15 cellular contexts compared by ENCODE assay signal in the genomic region with DNA sequence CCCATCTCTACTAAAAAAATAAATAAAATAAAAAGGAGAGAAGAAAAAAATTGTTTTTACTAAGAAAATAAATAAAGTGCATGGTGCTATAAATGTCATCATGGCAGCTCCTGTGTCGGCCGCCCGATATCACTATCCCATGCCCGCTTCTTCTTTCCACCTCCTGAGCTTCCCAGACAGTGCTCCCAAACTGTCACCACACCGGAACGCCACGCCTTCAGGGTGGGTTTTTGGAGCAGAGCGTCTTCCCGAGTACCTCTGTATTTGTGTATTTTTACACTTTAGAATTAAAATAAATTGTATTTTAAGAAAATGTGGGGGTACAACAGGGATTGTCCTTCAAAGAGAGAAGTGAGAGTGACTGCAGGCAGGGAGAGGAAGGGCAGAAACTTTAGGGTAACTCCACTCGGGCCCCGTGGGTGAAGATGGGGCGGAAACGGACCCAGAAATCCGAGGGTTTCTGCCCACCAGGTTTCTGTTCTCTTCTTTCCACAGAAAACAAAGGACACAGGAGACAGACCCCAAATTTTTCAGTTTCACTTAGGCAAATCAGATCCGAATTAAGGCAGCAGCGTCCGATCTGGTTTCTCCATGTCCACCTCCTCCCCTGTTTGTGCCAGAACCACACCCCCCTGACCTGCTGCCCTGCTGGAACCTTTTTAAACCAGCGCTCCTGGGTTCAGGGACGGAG. TPM values are rescaled to one million over a fixed set of nuclear protein-coding genes. Genes with fewer than 3 reads are reported as not detected.
DNase-seq lines count a peak whose midpoint lies in the region; ATAC-seq and TF ChIP-seq lines count a peak whose summit lies in the region.
"Had no signal": no experiment of that assay in that cellular context is flagged by ENCODE, and none has a peak within 500 bp of the region (broad histone marks: within the 10 kb centered on the region; RNA-seq: fewer than 3 reads in every experiment).

No MANE protein-coding gene starts in this region.

- no peaks in the 10 kb centered on the region for H3K27me3 ChIP-seq in GM06990 (replicated peaks; ENCODE audit: control insufficient read depth, insufficient read depth, low read length)
- no peaks in the 10 kb centered on the region for H3K27me3 ChIP-seq in HL-60 (ENCODE audit: insufficient read depth, poor library complexity, severe bottlenecking)
- no peaks in the 10 kb centered on the region for H3K27me3 ChIP-seq in colonic mucosa
- H3K27me3 ChIP-seq in osteoblast (ENCODE audit: insufficient read depth, low read length): no peaks in the 10 kb centered on the region
- no peaks in the 10 kb centered on the region for H3K27me3 ChIP-seq in thyroid gland
- H3K27me3 ChIP-seq in body of pancreas: no peaks in the 10 kb centered on the region
- H3K27me3 ChIP-seq: brain microvascular endothelial cell had no signal

- TF ChIP-seq POLR2A in thyroid gland (IDR thresholded peaks at IDR 0.05) (no peak), body of pancreas (IDR thresholded peaks at IDR 0.05) (no peak)

- ATAC-seq in body of pancreas: no peak

- no peaks in the 10 kb centered on the region for H4K20me1 ChIP-seq in osteoblast (ENCODE audit: insufficient read depth, low read length)

- H3K36me3 ChIP-seq in GM06990 (ENCODE audit: control insufficient read depth, insufficient read depth, low read length) (no peaks in the 10 kb centered on the region), colonic mucosa (no peaks in the 10 kb centered on the region), osteoblast (ENCODE audit: insufficient read depth, low read length) (no peaks in the 10 kb centered on the region), thyroid gland (no peaks in the 10 kb centered on the region), body of pancreas (replicated peaks in 1 of 2; ENCODE audit: insufficient read depth in 1 of 2, low read depth in 2 of 2) (no peaks in the 10 kb centered on the region)
- H3K36me3 ChIP-seq: brain microvascular endothelial cell had no signal

- H3K9ac ChIP-seq in colonic mucosa (ENCODE audit: low read depth in 2 of 2, low read length in 2 of 2): peak overlapping the region in 1 of 2 donors; percentile 26

- in situ Hi-C loops in KBM-7 (cut with MboI; ENCODE audit: low pct_unique_long_range_greater_than_20kb, low sequenced_read_pairs): no loop called here

- H3K79me2 ChIP-seq in osteoblast (ENCODE audit: insufficient read depth, low read length): no peaks in the 10 kb centered on the region

- intact Hi-C loops in colonic mucosa (cut with DNase I): no loop called here
- intact Hi-C loops in thyroid gland (cut with DNase I): no loop called here
- intact Hi-C loops in body of pancreas (cut with DNase I): no loop called here

- WGBS in thyroid gland, 2 donors: 75 to 76% methylated on average over 19 of the region's 19 CpGs
- WGBS in body of pancreas, 2 donors: 42 to 68% methylated on average over 19 of the region's 19 CpGs

- H3K27ac ChIP-seq in HL-60 (replicated peaks) (peak overlapping the region; percentile 80), colonic mucosa (peak overlapping the region; percentile 36), osteoblast (ENCODE audit: low read depth, low read length) (no peak overlapping the region), thyroid gland (no peak overlapping the region), body of pancreas (peak overlapping the region in 1 of 4 donors; percentile 76)
- H3K27ac ChIP-seq: brain microvascular endothelial cell, RWPE1 had no signal

- H3K9me3 ChIP-seq in colonic mucosa (no peaks in the 10 kb centered on the region), osteoblast (ENCODE audit: low read depth, low read length) (no peaks in the 10 kb centered on the region), thyroid gland (no peaks in the 10 kb centered on the region), body of pancreas (no peaks in the 10 kb centered on the region)

- peak overlapping the region; percentile 6; the same call in 1 of the 2 replicates for H3K4me3 ChIP-seq in GM06990 (replicated peaks; ENCODE audit: low read depth, low read length)
- no peak overlapping the region for H3K4me3 ChIP-seq in HL-60 (replicated peaks; ENCODE audit: insufficient read depth, low read length)
- no peak overlapping the region for H3K4me3 ChIP-seq in colonic mucosa
- H3K4me3 ChIP-seq in osteoblast (ENCODE audit: insufficient read depth, low read length): no peak overlapping the region
- H3K4me3 ChIP-seq in thyroid gland (replicated peaks in 1 of 3): no peak overlapping the region
- H3K4me3 ChIP-seq in body of pancreas: no peak overlapping the region

- peak overlapping the region; percentile 56 for H2AFZ ChIP-seq in osteoblast (ENCODE audit: low read length)

- TF ChIP-seq CTCF in GM06990 (IDR thresholded peaks at IDR 0.05; ENCODE audit: insufficient read depth, low read length, poor library complexity, severe bottlenecking) (no peak), HL-60 (IDR thresholded peaks at IDR 0.05; ENCODE audit: insufficient read depth, low read length) (no peak), colonic mucosa (IDR thresholded peaks at IDR 0.05) (no peak), osteoblast (IDR thresholded peaks at IDR 0.05; ENCODE audit: extremely low read depth, low read depth, low read length) (no peak), thyroid gland (IDR thresholded peaks at IDR 0.05) (no peak), body of pancreas (IDR thresholded peaks at IDR 0.05) (no peak)

- H3K4me2 ChIP-seq in osteoblast (ENCODE audit: insufficient read depth, low read length): no peak overlapping the region

- H3K4me1 ChIP-seq in colonic mucosa (no peaks in the 10 kb centered on the region), osteoblast (ENCODE audit: insufficient read depth, low read length) (peaks cover 5% of the 10 kb centered on the region), thyroid gland (no peaks in the 10 kb centered on the region), body of pancreas (no peaks in the 10 kb centered on the region)

- DNase-seq in GM06990 (ENCODE audit: extremely low read depth, insufficient read length): peak; percentile 57
- DNase-seq in HL-60 (ENCODE audit: low read depth in 1 of 2, low spot score in 1 of 2): no peak
- DNase-seq in colonic mucosa: no peak
- no peak for DNase-seq in osteoblast (ENCODE audit: insufficient read length, low spot score, missing footprints)
- no peak for DNase-seq in KBM-7
- no peak for DNase-seq in thyroid gland
- no peak for DNase-seq in body of pancreas
- DNase-seq in NCI-H2029 (lab: John Stamatoyannopoulos, UW): no peak
- DNase-seq: activated CD4-positive, alpha-beta T cell treated with anti-CD3 and anti-CD28 coated beads, Interleukin-2, amount 10 ng/mL, durations not matched to agents 7 days and 5 days; brain microvascular endothelial cell; CD8-positive, alpha-beta memory T cell; effector CD4-positive, alpha-beta T cell; mammary epithelial cell; NCI-H187 treated with DMSO at 0.1 percent for 48 hours had no signal

RNA-seq across cellular contexts. Expression of a gene that starts 3.6 kb away (rescaled TPM):
- 1 to 10 TPM; 1.4 to 5.9 TPM for total RNA-seq in colonic mucosa
- under 0.01 and 0.36 TPM in 2 replicates for total RNA-seq in osteoblast
- 1 to 10 TPM in 3 of 4 donors, under 1 TPM in 1; 0.11 to 3.2 (median 2.2) TPM for total RNA-seq in thyroid gland
- 1 to 10 TPM; 3.0 to 8.6 TPM for total RNA-seq in body of pancreas

RNA-seq across cellular contexts. Expression of a gene that starts 41.7 kb away (rescaled TPM):
- total RNA-seq in colonic mucosa (under 1 TPM in 1 of 2 donors, not detected in 1; 0.05 TPM), osteoblast (not detected in 2 replicates), thyroid gland (not detected), body of pancreas (not detected)
- total RNA-seq: activated CD4-positive, alpha-beta T cell treated with anti-CD3 and anti-CD28 coated beads, Interleukin-2, amount 10 ng/mL, durations not matched to agents 7 days and 5 days; CD8-positive, alpha-beta memory T cell; mammary epithelial cell had no signal

Comparison
In these comparisons a context has a peak if more than half of its experiments do, and no peak if none do; other contexts are left out.
1. H3K27ac ChIP-seq: peak in HL-60 (single experiment) and colonic mucosa (single experiment); none in osteoblast (single experiment) and thyroid gland (0 of 3).